In the genomic region with DNA sequence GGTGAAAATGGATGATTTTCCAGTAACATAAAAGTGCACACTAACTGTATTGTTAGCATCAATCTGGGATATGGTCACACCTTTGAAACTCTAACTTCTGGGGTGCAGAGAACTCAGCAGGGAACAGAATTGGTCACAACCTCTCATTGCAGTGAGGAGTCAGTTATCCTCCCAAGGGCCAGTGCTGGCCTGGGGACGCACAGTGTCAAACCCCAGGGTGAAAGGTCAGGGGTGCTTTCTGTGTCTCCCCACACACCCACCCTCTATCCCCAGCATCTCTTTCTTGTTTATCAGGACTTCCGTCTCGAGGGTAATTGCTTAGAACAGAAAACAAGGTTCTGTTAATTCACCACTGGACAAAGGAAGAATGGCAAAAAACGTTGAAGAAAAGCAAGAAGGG, we compare ENCODE assay signal across 34 cellular contexts.
DNase-seq lines count a peak whose midpoint lies in the region; ATAC-seq, FAIRE-seq and TF ChIP-seq lines count a peak whose summit lies in the region.
"Had no signal": no experiment of that assay in that cellular context is flagged by ENCODE, and none has a peak within 500 bp of the region (broad histone marks: within the 10 kb centered on the region; RNA-seq: fewer than 3 reads in every experiment).

No MANE protein-coding gene starts in this region.

- no peaks in the 10 kb centered on the region; the same call in 2 of the 3 replicates for H3K9me3 ChIP-seq in GM12878 (replicated peaks; ENCODE audit: control insufficient read depth, insufficient read depth, low read length)
- H3K9me3 ChIP-seq in neuronal stem cell (replicated peaks in 1 of 2; ENCODE audit: control insufficient read depth in 2 of 2, insufficient read depth in 1 of 2, low read depth in 1 of 2, low read length in 2 of 2) = no peaks in the 10 kb centered on the region
- no peaks in the 10 kb centered on the region for H3K9me3 ChIP-seq in CD4-positive, alpha-beta T cell (ENCODE audit: control insufficient read depth, low read length)
- H3K9me3 ChIP-seq: A549; BE2C; BLaER1; BLaER1 treated with 17β-estradiol and CSF1 and Interleukin-3, amounts not matched to agents 10 nM and 100 nM; Caco-2 had no signal

- no peak overlapping the region for H3K18ac ChIP-seq in neuronal stem cell (ENCODE audit: low read length)

- WGBS in GM12878 (ENCODE audit: insufficient coverage, insufficient replicate concordance, low lambda C conversion rate, missing lambda C conversion rate) = 18% methylated on average over 4 of the region's 4 CpGs
- WGBS in neuronal stem cell (ENCODE audit: extremely low coverage in 2 of 2, insufficient read length in 2 of 2, insufficient replicate concordance in 1 of 2), 2 donors = no CpG with 5 or more reads among the region's 4 CpGs

- no peaks in the 10 kb centered on the region for H3K4me1 ChIP-seq in GM12878 (ENCODE audit: control insufficient read depth, insufficient read depth, low read length)
- H3K4me1 ChIP-seq in neuronal stem cell (ENCODE audit: control insufficient read depth in 2 of 2, insufficient read depth in 1 of 2, low read depth in 1 of 2, low read length in 2 of 2) = peaks cover 2 to 8% of the 10 kb centered on the region in 2 donors
- H3K4me1 ChIP-seq: A549, BE2C, BLaER1, Caco-2 had no signal

- intact Hi-C loops in GM12878 (cut with micrococcal nuclease; ENCODE audit: unreplicated experiment) = no loop called here
- intact Hi-C loops in CD4-positive, alpha-beta T cell (cut with DNase I, micrococcal nuclease) = no loop called here

- H4K8ac ChIP-seq in neuronal stem cell (ENCODE audit: low read depth, low read length) = peak overlapping the region; percentile 55

- RAD21 ChIA-PET in GM12878 (lab: Charles Lee; ENCODE audit: unreplicated experiment) = interaction anchor here (0.6 to 2.8 kb wide), 9 partner anchors 8 to 394 kb away, joined by 3 to 13 read pairs (median 4); no protein-coding TSS in a partner anchor

- H3K79me2 ChIP-seq in GM12878 (ENCODE audit: control insufficient read depth, insufficient read depth, low read length) = no peaks in the 10 kb centered on the region

- SMC1A ChIA-PET in GM12878 (lab: Charles Lee; ENCODE audit: uncharacterized antibody, unreplicated experiment) = interaction anchor here (0.7 to 15.2 kb wide), 14 partner anchors 8 to 812 kb away, joined by 3 to 318 read pairs (median 4); no protein-coding TSS in a partner anchor

- H2BK12ac ChIP-seq in neuronal stem cell (ENCODE audit: low read length) = no peak overlapping the region

- H3K14ac ChIP-seq in neuronal stem cell (ENCODE audit: low read length) = no peak overlapping the region

- no peak overlapping the region for H2BK15ac ChIP-seq in neuronal stem cell (ENCODE audit: low read length)

- in situ Hi-C loops in GM12878 (cut with MboI) = no loop called here

- FAIRE-seq in GM12878 (lab: Jason Lieb, UNC) = no peak
- FAIRE-seq: A204.1, A549, D721Med had no signal

- POLR2A ChIA-PET in GM12878 (lab: Charles Lee) = interaction anchor here (0.7 to 3.6 kb wide), 6 partner anchors 9 to 43 kb away, joined by 3 to 20 read pairs (median 6); no protein-coding TSS in a partner anchor
- POLR2A ChIA-PET in CD4-positive, alpha-beta T cell (lab: Charles Lee) = no interaction called here

- TF ChIP-seq RAD21 in GM12878 (IDR thresholded peaks at IDR 0.05; ENCODE audit: insufficient read depth, low read depth, low read length) = no peak

- no peaks in the 10 kb centered on the region for H4K20me1 ChIP-seq in GM12878 (ENCODE audit: control insufficient read depth, insufficient read depth)
- H4K20me1 ChIP-seq: BLaER1; BLaER1 treated with 17β-estradiol and CSF1 and Interleukin-3, amounts not matched to agents 10 nM and 100 nM had no signal

- no peaks in the 10 kb centered on the region for H3K4me1 Mint-ChIP-seq in CD4-positive, alpha-beta T cell (ENCODE audit: low read depth)
- H3K4me1 Mint-ChIP-seq: B cell; CD14-positive monocyte; CD4-positive, alpha-beta memory T cell; CD4-positive, CD25-positive, alpha-beta regulatory T cell; CD8-positive, alpha-beta memory T cell had no signal

- H3K4me3 ChIP-seq in GM12865 (ENCODE audit: low read depth, low read length) = peak overlapping the region; percentile 57
- H3K4me3 ChIP-seq in GM12878 = no peak overlapping the region
- no peak overlapping the region for H3K4me3 ChIP-seq in neuronal stem cell (ENCODE audit: low read length in 2 of 2)
- H3K4me3 ChIP-seq: A549; BLaER1; BLaER1 treated with 17β-estradiol and CSF1 and Interleukin-3, amounts not matched to agents 10 nM and 100 nM had no signal

- TF ChIP-seq EP300 in GM12878 (IDR thresholded peaks at IDR 0.05; ENCODE audit: borderline replicate concordance in 1 of 2, control insufficient read depth in 1 of 2, low read depth in 2 of 2, low read length in 2 of 2) = no peak

- H3K27ac Mint-ChIP-seq in CD4-positive, alpha-beta T cell = no peak overlapping the region
- H3K27ac Mint-ChIP-seq: B cell; CD14-positive monocyte; CD4-positive, CD25-positive, alpha-beta regulatory T cell; CD8-positive, alpha-beta memory T cell; CD8-positive, alpha-beta T cell had no signal

- TF ChIP-seq CTCF in GM12865 (IDR thresholded peaks at IDR 0.05; ENCODE audit: insufficient read depth, low read depth, low read length, missing control alignments) (no peak), GM12878 (IDR thresholded peaks at IDR 0.05 in 2 of 3, conservative IDR thresholded peaks at IDR 0.05 in 1 of 3; ENCODE audit: control insufficient read depth in 2 of 3, extremely low read depth in 1 of 3, insufficient read depth in 1 of 3, low read depth in 3 of 3, low read length in 3 of 3) (no peak)
- no peak for TF ChIP-seq CTCF in CD4-positive, alpha-beta T cell (IDR thresholded peaks at IDR 0.05)

- H3K9ac ChIP-seq in GM12878 (ENCODE audit: control insufficient read depth, insufficient read depth, low read length) (no peak overlapping the region), neuronal stem cell (ENCODE audit: low read depth, low read length, poor library complexity) (no peak overlapping the region)
- H3K9ac ChIP-seq: BLaER1; BLaER1 treated with 17β-estradiol and CSF1 and Interleukin-3, amounts not matched to agents 10 nM and 100 nM had no signal

- H3K27me3 ChIP-seq in GM12878 (replicated peaks in 1 of 2; ENCODE audit: control insufficient read depth in 2 of 2, insufficient read depth in 2 of 2, low read length in 1 of 2) = no peaks in the 10 kb centered on the region
- peaks cover 0 to 2% (median 0%) of the 10 kb centered on the region in 3 experiments for H3K27me3 ChIP-seq in neuronal stem cell (ENCODE audit: control insufficient read depth in 3 of 3, insufficient read depth in 3 of 3, low read depth in 1 of 3, low read length in 3 of 3)
- no peaks in the 10 kb centered on the region for H3K27me3 ChIP-seq in CD4-positive, alpha-beta T cell (ENCODE audit: control insufficient read depth, insufficient read depth, low read length)
- H3K27me3 ChIP-seq: BE2C; BLaER1; BLaER1 treated with 17β-estradiol and CSF1 and Interleukin-3, amounts not matched to agents 10 nM and 100 nM had no signal

- no peak overlapping the region for H2BK120ac ChIP-seq in neuronal stem cell (ENCODE audit: low read depth, low read length)

- CTCF ChIA-PET in GM12878 (lab: Yijun Ruan, JAX) = interaction anchor here (1.0 to 1.6 kb wide), 3 partner anchors 8 to 18 kb away, joined by 3 to 8 read pairs (median 5); no protein-coding TSS in a partner anchor
- CTCF ChIA-PET in CD4-positive, alpha-beta T cell (lab: Charles Lee) = no interaction called here

- no peak for TF ChIP-seq POLR2A in GM12878 (IDR thresholded peaks at IDR 0.05; ENCODE audit: low read depth, low read length)

- H3K4me2 ChIP-seq in GM12878 (ENCODE audit: control insufficient read depth, insufficient read depth) (no peak overlapping the region), neuronal stem cell (ENCODE audit: insufficient read depth, low read length, poor library complexity, severe bottlenecking) (no peak overlapping the region)
- H3K4me2 ChIP-seq: A549; BLaER1; BLaER1 treated with 17β-estradiol and CSF1 and Interleukin-3, amounts not matched to agents 10 nM and 100 nM had no signal

- H3K36me3 Mint-ChIP-seq in CD4-positive, alpha-beta T cell (ENCODE audit: low read depth) = no peaks in the 10 kb centered on the region
- H3K36me3 Mint-ChIP-seq: CD14-positive monocyte; CD4-positive, alpha-beta memory T cell; CD4-positive, CD25-positive, alpha-beta regulatory T cell; CD8-positive, alpha-beta memory T cell; CD8-positive, alpha-beta T cell had no signal

- H3K27ac ChIP-seq in GM12878 (ENCODE audit: control insufficient read depth, insufficient read depth) = no peak overlapping the region
- no peak overlapping the region for H3K27ac ChIP-seq in neuronal stem cell (replicated peaks; ENCODE audit: low read length)
- no peak overlapping the region for H3K27ac ChIP-seq in CD4-positive, alpha-beta T cell (ENCODE audit: low read depth, low read length)
- H3K27ac ChIP-seq: 22Rv1; A549; BLaER1; BLaER1 treated with 17β-estradiol and CSF1 and Interleukin-3, amounts not matched to agents 10 nM and 100 nM; C4-2B had no signal

- H2AK5ac ChIP-seq in neuronal stem cell (ENCODE audit: low read depth, low read length) = no peak overlapping the region

- ATAC-seq in GM12878 = peak; percentile 8
- ATAC-seq in CD4-positive, alpha-beta T cell (ENCODE audit: poor library complexity) = no peak
- ATAC-seq: A549; CD8-positive, alpha-beta T cell had no signal

- H3K9me3 Mint-ChIP-seq in CD4-positive, alpha-beta T cell = no peaks in the 10 kb centered on the region
- H3K9me3 Mint-ChIP-seq: CD8-positive, alpha-beta T cell had no signal

- no TSS peak for BruUV-seq in GM12878 (replicated peaks; lab: Mats Ljungman, UMichigan)

- H3K23ac ChIP-seq in neuronal stem cell (ENCODE audit: low read depth, low read length, poor library complexity) = no peak overlapping the region

- H3K4me3 Mint-ChIP-seq in CD4-positive, alpha-beta T cell = no peak overlapping the region
- H3K4me3 Mint-ChIP-seq: B cell; CD14-positive monocyte; CD4-positive, alpha-beta memory T cell; CD4-positive, CD25-positive, alpha-beta regulatory T cell; CD8-positive, alpha-beta memory T cell; CD8-positive, alpha-beta T cell had no signal

- H3K79me1 ChIP-seq in neuronal stem cell (ENCODE audit: low read depth, low read length) = no peaks in the 10 kb centered on the region

- no peak overlapping the region for H2BK5ac ChIP-seq in neuronal stem cell (ENCODE audit: low read length)

- DNase-seq in GM12865 (ENCODE audit: low read depth) (no peak), GM12878 (ENCODE audit: low read depth, low spot score) (no peak), neuronal stem cell (ENCODE audit: low spot score) (no peak), SK-N-DZ (ENCODE audit: low spot score) (no peak), NCI-H1048 (lab: John Stamatoyannopoulos, UW) (no peak)
- no peak for DNase-seq in CD4-positive, alpha-beta T cell
- DNase-seq: 8988T; ACHN; AML-193; BE2C; C1 segment of cervical spinal cord; Caco-2; Calu3; CD4-positive, alpha-beta memory T cell; CD4-positive, CD25-positive, alpha-beta regulatory T cell; CD8-positive, alpha-beta memory T cell; CD8-positive, alpha-beta T cell; COR-L47; DMS 273 treated with DMSO at 0.1 percent for 48 hours; DMS153; DMS53; DMS79; DMS79 treated with DMSO at 0.1 percent for 48 hours; DND-41; EL had no signal

- H3K36me3 ChIP-seq in GM12878 (ENCODE audit: control insufficient read depth in 2 of 2, insufficient read depth in 2 of 2, low read length in 1 of 2) = no peaks in the 10 kb centered on the region
- no peaks in the 10 kb centered on the region for H3K36me3 ChIP-seq in neuronal stem cell (replicated peaks in 1 of 2; ENCODE audit: control insufficient read depth in 2 of 2, insufficient read depth in 2 of 2, low read length in 2 of 2)
- H3K36me3 ChIP-seq: BE2C; BLaER1; BLaER1 treated with 17β-estradiol and CSF1 and Interleukin-3, amounts not matched to agents 10 nM and 100 nM had no signal

- no peak overlapping the region for H4K91ac ChIP-seq in neuronal stem cell (ENCODE audit: low read depth, low read length, poor library complexity)

- H2AFZ ChIP-seq in GM12878 (ENCODE audit: control insufficient read depth, low read depth, low read length) (no peak overlapping the region), neuronal stem cell (ENCODE audit: low read length) (no peak overlapping the region)

- no peaks in the 10 kb centered on the region for H3K27me3 Mint-ChIP-seq in CD4-positive, alpha-beta T cell
- H3K27me3 Mint-ChIP-seq: B cell; CD4-positive, alpha-beta memory T cell; CD4-positive, CD25-positive, alpha-beta regulatory T cell; CD8-positive, alpha-beta memory T cell had no signal

- no peak overlapping the region for H3K4ac ChIP-seq in neuronal stem cell (ENCODE audit: low read length)
